In the genomic region with DNA sequence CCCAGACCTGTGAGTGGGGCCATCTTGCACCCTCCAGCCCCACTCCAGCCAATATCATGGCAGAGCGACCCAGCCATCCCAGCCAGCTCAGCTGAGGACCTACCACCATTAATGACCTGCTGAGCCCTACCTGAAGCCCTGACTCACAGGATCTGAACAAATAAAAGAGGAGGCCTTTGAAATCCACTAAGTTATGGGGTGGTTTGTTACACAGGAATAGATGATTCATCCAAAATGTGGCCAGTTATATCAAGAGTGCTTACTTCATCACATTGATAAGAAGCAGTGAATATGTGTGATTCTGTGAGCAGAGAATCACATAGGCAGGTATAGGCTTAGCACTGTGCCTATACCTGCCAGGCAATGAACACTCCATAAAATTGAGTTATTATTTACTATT, we compare ENCODE assay signal across 22 cellular contexts. TPM values are rescaled to one million over a fixed set of nuclear protein-coding genes. Genes with fewer than 3 reads are reported as not detected.
DNase-seq lines count a peak whose midpoint lies in the region; ATAC-seq and TF ChIP-seq lines count a peak whose summit lies in the region.
"Had no signal": no experiment of that assay in that cellular context is flagged by ENCODE, and none has a peak within 500 bp of the region (broad histone marks: within the 10 kb centered on the region; RNA-seq: fewer than 3 reads in every experiment).

No MANE protein-coding gene starts in this region.

- H3K4me1 ChIP-seq in GM23248 (ENCODE audit: insufficient read depth), result no peaks in the 10 kb centered on the region
- peaks cover 6% of the 10 kb centered on the region for H3K4me1 ChIP-seq in mammary epithelial cell (ENCODE audit: insufficient read depth, low read length)
- H3K4me1 ChIP-seq: sigmoid colon, SJSA1, transverse colon had no signal

- no peaks in the 10 kb centered on the region for H3K9me3 ChIP-seq in GM23248 (ENCODE audit: low read depth)
- no peaks in the 10 kb centered on the region for H3K9me3 ChIP-seq in mammary epithelial cell (replicated peaks; ENCODE audit: insufficient read depth, low read length)
- H3K9me3 ChIP-seq: sigmoid colon, SJSA1, transverse colon had no signal

- no peaks in the 10 kb centered on the region for H3F3A ChIP-seq in GM23248 (ENCODE audit: insufficient read depth)

- H3K27ac ChIP-seq in GM23248 (no peak overlapping the region), mammary epithelial cell (ENCODE audit: insufficient read depth, low read depth, low read length) (no peak overlapping the region)
- H3K27ac ChIP-seq: sigmoid colon, SJSA1, transverse colon had no signal

- H3K9ac ChIP-seq in GM23248 (no peak overlapping the region), mammary epithelial cell (ENCODE audit: insufficient read depth, low read length) (no peak overlapping the region)

- H3K79me2 ChIP-seq in GM23248 (ENCODE audit: insufficient read depth) (no peaks in the 10 kb centered on the region), mammary epithelial cell (ENCODE audit: insufficient read depth, low read length) (no peaks in the 10 kb centered on the region)

- 75 to 86% methylated on average over 1 of the region's 1 CpG for WGBS in GM23248 (ENCODE audit: low coverage in 1 of 2, low lambda C conversion rate in 2 of 2, missing lambda C conversion rate in 2 of 2), 2 experiments
- WGBS in mammary epithelial cell (ENCODE audit: low coverage, missing lambda C conversion rate), result 75% methylated on average over 1 of the region's 1 CpG

- TF ChIP-seq CTCF in mammary epithelial cell (conservative IDR thresholded peaks at IDR 0.05 in 1 of 2, IDR thresholded peaks at IDR 0.05 in 1 of 2; ENCODE audit: extremely low read depth in 1 of 2, insufficient read depth in 1 of 2, low read depth in 1 of 2, low read length in 2 of 2), result no peak
- no peak for TF ChIP-seq CTCF in kidney epithelial cell (IDR thresholded peaks at IDR 0.05; ENCODE audit: insufficient read depth, low read length, poor library complexity, severe bottlenecking)

- H4K20me1 ChIP-seq in GM23248 (ENCODE audit: insufficient read depth), result no peaks in the 10 kb centered on the region
- no peaks in the 10 kb centered on the region for H4K20me1 ChIP-seq in mammary epithelial cell (ENCODE audit: insufficient read depth, low read length)

- BruUV-seq in mammary epithelial cell (replicated peaks; lab: Mats Ljungman, UMichigan), result no TSS peak

- in situ Hi-C loops in GM23248 (cut with MboI), result no loop called here
- in situ Hi-C loops in mammary epithelial cell (cut with MboI; ENCODE audit: low sequenced_read_pairs in 2 of 2), result no loop called here

- intact Hi-C loops in mammary epithelial cell (cut with micrococcal nuclease), result no loop called here

- H3K36me3 ChIP-seq in GM23248 (ENCODE audit: low read depth) (no peaks in the 10 kb centered on the region), mammary epithelial cell (ENCODE audit: insufficient read depth, low read length) (no peaks in the 10 kb centered on the region), kidney epithelial cell (ENCODE audit: control insufficient read depth, insufficient read depth, low read length) (no peaks in the 10 kb centered on the region)
- H3K36me3 ChIP-seq: sigmoid colon, SJSA1, transverse colon had no signal

- CTCF ChIA-PET in mammary epithelial cell (lab: Charles Lee; ENCODE audit: low non-redundant PET), result no interaction called here

- no peak overlapping the region for H3K4me3 ChIP-seq in GM23248
- no peak overlapping the region for H3K4me3 ChIP-seq in mammary epithelial cell (replicated peaks in 1 of 3; ENCODE audit: insufficient read depth in 1 of 3, low read depth in 2 of 3, low read length in 3 of 3)
- no peak overlapping the region for H3K4me3 ChIP-seq in kidney epithelial cell (ENCODE audit: low read depth, low read length)
- H3K4me3 ChIP-seq: GM23338, sigmoid colon, SJSA1, transverse colon had no signal

- dilution Hi-C loops in mammary epithelial cell (cut with HindIII; ENCODE audit: low sequenced_read_pairs), result no loop called here

- no peak overlapping the region for H2AFZ ChIP-seq in GM23248
- no peak overlapping the region for H2AFZ ChIP-seq in mammary epithelial cell (ENCODE audit: low read depth, low read length)
- H2AFZ ChIP-seq: GM23338 had no signal

- ATAC-seq in HG02678 (IDR thresholded peaks at IDR 0.05; ENCODE audit: unreplicated experiment), result no peak
- ATAC-seq: CD8-positive, alpha-beta T cell; GM23338; Panc1 had no signal

- no peaks in the 10 kb centered on the region for H3K9me2 ChIP-seq in GM23248 (ENCODE audit: insufficient read depth)

- DNase-seq in GM23248, result peak; percentile 9
- DNase-seq in M059J (ENCODE audit: low read depth), result peak; percentile 54
- peak; percentile 78 for DNase-seq in mammary epithelial cell
- DNase-seq in kidney epithelial cell (ENCODE audit: low read depth), result peak; percentile 31
- no peak for DNase-seq in amniotic stem cell (lab: John Stamatoyannopoulos, UW)
- no peak for DNase-seq in SK-N-DZ (ENCODE audit: low spot score)
- DNase-seq: activated CD4-positive, alpha-beta T cell treated with anti-CD3 and anti-CD28 coated beads for 4 hours; CD8-positive, alpha-beta T cell; cortex of kidney; endodermal cell; glutamatergic neuron; KBM-7; MV-4-11; NCI-H2171; NCI-H524 treated with DMSO at 0.1 percent for 48 hours; sigmoid colon; stimulated activated CD4-positive, alpha-beta T cell treated with anti-CD3 and anti-CD28 coated beads, Interleukin-15, amount 100 ng/mL, for 24 hours; transverse colon had no signal

- peaks cover 11% of the 10 kb centered on the region; the same call in 1 of the 2 replicates for H3K27me3 ChIP-seq in GM23248 (replicated peaks; ENCODE audit: insufficient read depth)
- H3K27me3 ChIP-seq in mammary epithelial cell (ENCODE audit: insufficient read depth, low read length), result no peaks in the 10 kb centered on the region
- H3K27me3 ChIP-seq in kidney epithelial cell (ENCODE audit: control insufficient read depth, insufficient read depth, low read length), result no peaks in the 10 kb centered on the region
- H3K27me3 ChIP-seq: sigmoid colon, SJSA1 had no signal

- no peak overlapping the region for H3K4me2 ChIP-seq in GM23248 (ENCODE audit: unreplicated experiment)
- H3K4me2 ChIP-seq in mammary epithelial cell (ENCODE audit: insufficient read depth, low read depth, low read length), result no peak overlapping the region
- H3K4me2 ChIP-seq: GM23338 had no signal

RNA-seq across cellular contexts. Expression of gene FAM124B, which starts 34.7 kb away (rescaled TPM):
- total RNA-seq in GM23248 (2014; rRNA removed; shearing (Covaris generic)), result not detected in 2 replicates
- polyA plus RNA-seq in GM23248 (2016; fragmentation: Nextera tagmentation; extraction: Ambion mirVana), result not detected in 2 replicates
- 0.12 TPM in 1 of 2 replicates, not detected in the other for total RNA-seq in M059J (2014; rRNA removed; shearing (Covaris generic))
- not detected for total RNA-seq in mammary epithelial cell
- not detected for polyA plus RNA-seq in mammary epithelial cell
- not detected for polyA minus RNA-seq in mammary epithelial cell
- total RNA-seq in kidney epithelial cell, result not detected in 2 replicates
- 0.15 and 0.27 TPM in 2 replicates for polyA plus RNA-seq in SK-N-DZ (2014; cell fraction: cytosol; rRNA removed)
- polyA plus RNA-seq in SK-N-DZ (2014; cell fraction: nucleus; rRNA removed), result 0.25 TPM in 1 of 2 replicates, not detected in the other
- total RNA-seq: CD8-positive, alpha-beta T cell; SJSA1 had no signal

Comparison
In these comparisons a context has a peak if more than half of its experiments do, and no peak if none do; other contexts are left out.
1. DNase-seq: peak in GM23248 (single experiment), M059J (single experiment), mammary epithelial cell (single experiment) and kidney epithelial cell (single experiment); none in amniotic stem cell (single experiment) and SK-N-DZ (single experiment).